ENCODE assay signal across 33 cellular contexts in genomic region chr5:28065664-28066063, GRCh38.
"Had no signal": no experiment of that assay in that cellular context is flagged by ENCODE, and none has a peak within 500 bp of the region (broad histone marks: within the 10 kb centered on the region; RNA-seq: fewer than 3 reads in every experiment).

No MANE protein-coding gene starts in this region.

- DNase-seq: activated B cell treated with CpG ODN at 0.5 μM for 24 hours; activated CD4-positive, alpha-beta T cell treated with anti-CD3 and anti-CD28 coated beads for 48 hours; activated CD4-positive, alpha-beta T cell treated with anti-CD3 and anti-CD28 coated beads, Interleukin-2, amount 50 U/mL, for 1 hour; activated CD4-positive, alpha-beta T cell treated with anti-CD3 and anti-CD28 coated beads, Interleukin-2, amount 50 U/mL, for 48 hours; activated CD8-positive, alpha-beta memory T cell treated with anti-CD3 and anti-CD28 coated beads for 24 hours; activated CD8-positive, alpha-beta T cell treated with anti-CD3 and anti-CD28 coated beads for 36 hours; activated effector memory CD4-positive, alpha-beta T cell treated with anti-CD3 and anti-CD28 coated beads, Interleukin-2, amount 50 U/mL, for 16 hours; activated naive CD4-positive, alpha-beta T cell treated with anti-CD3 and anti-CD28 coated beads for 36 hours; activated naive CD8-positive, alpha-beta T cell treated with anti-CD3 and anti-CD28 coated beads for 36 hours; activated naive CD8-positive, alpha-beta T cell treated with anti-CD3 and anti-CD28 coated beads, Interleukin-2, amount 50 U/mL, for 24 hours; activated T-cell treated with anti-CD3 and anti-CD28 coated beads, Interleukin-2, amount 50 U/mL, for 48 hours; cortex of kidney; dermis blood vessel endothelial cell; effector CD4-positive, alpha-beta T cell; effector memory CD8-positive, alpha-beta T cell; esophagus squamous epithelium; foreskin fibroblast; head of caudate nucleus; hippocampal formation; T-helper 17 cell; T1000; WERI-Rb-1 had no signal

- H3K27me3 Mint-ChIP-seq: activated B cell treated with CpG ODN at 0.5 μM for 24 hours; activated CD8-positive, alpha-beta T cell treated with anti-CD3 and anti-CD28 coated beads for 36 hours; activated naive CD4-positive, alpha-beta T cell treated with anti-CD3 and anti-CD28 coated beads, Interleukin-2, amount 50 U/mL, for 24 hours; activated naive CD8-positive, alpha-beta T cell treated with anti-CD3 and anti-CD28 coated beads for 36 hours; activated naive CD8-positive, alpha-beta T cell treated with anti-CD3 and anti-CD28 coated beads, Interleukin-2, amount 50 U/mL, for 24 hours; brain; central memory CD8-positive, alpha-beta T cell; effector memory CD8-positive, alpha-beta T cell; T-helper 17 cell had no signal

- ATAC-seq: activated CD4-positive, CD25-positive, alpha-beta regulatory T cell treated with anti-CD3 and anti-CD28 coated beads, Interleukin-2, amount 50 U/mL, for 24 hours; activated CD8-positive, alpha-beta T cell treated with anti-CD3 and anti-CD28 coated beads for 36 hours; activated naive CD8-positive, alpha-beta T cell treated with anti-CD3 and anti-CD28 coated beads, Interleukin-2, amount 50 U/mL, for 24 hours; effector memory CD8-positive, alpha-beta T cell; T-helper 17 cell had no signal

- FAIRE-seq: colon, endothelial cell of umbilical vein, frontal cortex had no signal

- H3K4me3 Mint-ChIP-seq: activated B cell treated with CpG ODN at 0.5 μM for 24 hours; activated CD8-positive, alpha-beta T cell treated with anti-CD3 and anti-CD28 coated beads for 36 hours; activated naive CD4-positive, alpha-beta T cell treated with anti-CD3 and anti-CD28 coated beads for 36 hours; activated naive CD4-positive, alpha-beta T cell treated with anti-CD3 and anti-CD28 coated beads, Interleukin-2, amount 50 U/mL, for 24 hours; activated naive CD8-positive, alpha-beta T cell treated with anti-CD3 and anti-CD28 coated beads for 36 hours; activated naive CD8-positive, alpha-beta T cell treated with anti-CD3 and anti-CD28 coated beads, Interleukin-2, amount 50 U/mL, for 24 hours; activated T-helper 1 cell treated with anti-CD3 and anti-CD28 coated beads, Interleukin-12 subunit alpha, Interleukin-12 subunit beta, Interleukin-2, Interleukin-4 antibody, amounts not matched to agents 30 ng/mL and 10 ng/mL and 1 ng/mL, durations not matched to agents 14 hours and 24 hours and 36 hours; brain; central memory CD8-positive, alpha-beta T cell; effector memory CD8-positive, alpha-beta T cell; T-helper 17 cell; T-helper 2 cell treated with Interferon-gamma antibody and Interleukin-4, amounts not matched to agents 5 μg/mL and 100 μg/mL, for 36 hours had no signal

- H3K4me1 ChIP-seq: ascending aorta, esophagus squamous epithelium had no signal

- H3K9me3 Mint-ChIP-seq: activated naive CD4-positive, alpha-beta T cell treated with anti-CD3 and anti-CD28 coated beads, Interleukin-2, amount 50 U/mL, for 24 hours; activated naive CD8-positive, alpha-beta T cell treated with anti-CD3 and anti-CD28 coated beads, Interleukin-2, amount 50 U/mL, for 24 hours had no signal

- H3K36me3 ChIP-seq: ascending aorta, esophagus squamous epithelium, WERI-Rb-1 had no signal

- H3K27ac ChIP-seq: ascending aorta, epithelial cell of prostate, esophagus squamous epithelium, WERI-Rb-1 had no signal

- H3K36me3 Mint-ChIP-seq: activated naive CD4-positive, alpha-beta T cell treated with anti-CD3 and anti-CD28 coated beads, Interleukin-2, amount 50 U/mL, for 24 hours; activated naive CD8-positive, alpha-beta T cell treated with anti-CD3 and anti-CD28 coated beads for 36 hours; brain had no signal

- H3K9me3 ChIP-seq: ascending aorta had no signal

- H3K27me3 ChIP-seq: ascending aorta, esophagus squamous epithelium had no signal

- H3K4me1 Mint-ChIP-seq: activated B cell treated with CpG ODN at 0.5 μM for 24 hours; activated naive CD4-positive, alpha-beta T cell treated with anti-CD3 and anti-CD28 coated beads, Interleukin-2, amount 50 U/mL, for 24 hours; activated naive CD8-positive, alpha-beta T cell treated with anti-CD3 and anti-CD28 coated beads for 36 hours; activated naive CD8-positive, alpha-beta T cell treated with anti-CD3 and anti-CD28 coated beads, Interleukin-2, amount 50 U/mL, for 24 hours; brain; central memory CD8-positive, alpha-beta T cell; T-helper 17 cell had no signal

- H3K4me3 ChIP-seq: ascending aorta, esophagus squamous epithelium had no signal
